1 cellular context compared by ENCODE assay signal in the genomic region with DNA sequence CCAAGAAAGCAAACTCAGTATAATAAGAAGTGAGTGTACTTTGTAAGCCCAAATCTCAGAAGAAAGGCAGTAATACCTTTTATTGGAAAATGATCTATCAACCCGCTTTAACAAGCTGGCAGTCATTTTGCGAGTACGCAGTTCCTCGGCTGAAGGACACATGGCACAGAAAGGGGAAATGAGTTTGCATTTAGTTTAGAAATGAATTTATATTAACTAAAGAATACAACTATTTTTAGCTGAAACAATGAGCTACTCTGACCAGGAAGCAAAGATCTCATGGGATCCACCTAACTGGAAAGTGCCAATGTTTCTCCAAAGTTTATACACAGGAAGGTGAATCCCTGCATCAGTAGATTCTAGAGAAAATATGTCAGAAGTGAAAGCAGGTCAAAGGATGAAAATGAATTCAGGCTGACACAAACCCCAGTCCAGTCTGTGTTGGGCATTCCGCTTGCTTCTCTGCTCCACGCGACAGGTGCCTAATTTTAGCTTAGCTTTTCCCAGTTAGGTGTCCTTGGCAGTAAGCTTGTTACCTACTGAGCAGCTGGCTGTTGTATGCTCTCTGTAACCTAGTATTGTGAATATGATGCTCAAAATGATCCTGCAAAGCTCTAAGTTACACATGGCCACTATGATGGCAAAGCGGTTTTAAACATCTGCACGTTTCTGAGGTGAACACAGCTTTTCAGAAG.
TF ChIP-seq lines count a peak whose summit lies in the region.

No MANE protein-coding gene starts in this region.

TF ChIP-seq in HCT116, 20 proteins besides CTCF, POLR2A, EP300 and RAD21 (continued from another document):
- no peak for TF ChIP-seq SIN3A (IDR thresholded peaks at IDR 0.05; ENCODE audit: low read depth)
- TF ChIP-seq CBX3 (IDR thresholded peaks at IDR 0.05; ENCODE audit: low read depth), result no peak
- TF ChIP-seq, protein P1, sequence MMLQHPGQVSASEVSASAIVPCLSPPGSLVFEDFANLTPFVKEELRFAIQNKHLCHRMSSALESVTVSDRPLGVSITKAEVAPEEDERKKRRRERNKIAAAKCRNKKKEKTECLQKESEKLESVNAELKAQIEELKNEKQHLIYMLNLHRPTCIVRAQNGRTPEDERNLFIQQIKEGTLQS (IDR thresholded peaks at IDR 0.05), result no peak
- TF ChIP-seq MAX (IDR thresholded peaks at IDR 0.05), result no peak
- TF ChIP-seq ZFX (IDR thresholded peaks at IDR 0.05), result no peak
- no peak for TF ChIP-seq SRF (IDR thresholded peaks at IDR 0.05; ENCODE audit: low read depth)
- TF ChIP-seq JUND (IDR thresholded peaks at IDR 0.05), result no peak
- TF ChIP-seq EZH2 (IDR thresholded peaks at IDR 0.05), result no peak
TF ChIP-seq in HCT116: peak in this region for 0.
